Comparison of ENCODE assay signal across 17 cellular contexts in the genomic region with DNA sequence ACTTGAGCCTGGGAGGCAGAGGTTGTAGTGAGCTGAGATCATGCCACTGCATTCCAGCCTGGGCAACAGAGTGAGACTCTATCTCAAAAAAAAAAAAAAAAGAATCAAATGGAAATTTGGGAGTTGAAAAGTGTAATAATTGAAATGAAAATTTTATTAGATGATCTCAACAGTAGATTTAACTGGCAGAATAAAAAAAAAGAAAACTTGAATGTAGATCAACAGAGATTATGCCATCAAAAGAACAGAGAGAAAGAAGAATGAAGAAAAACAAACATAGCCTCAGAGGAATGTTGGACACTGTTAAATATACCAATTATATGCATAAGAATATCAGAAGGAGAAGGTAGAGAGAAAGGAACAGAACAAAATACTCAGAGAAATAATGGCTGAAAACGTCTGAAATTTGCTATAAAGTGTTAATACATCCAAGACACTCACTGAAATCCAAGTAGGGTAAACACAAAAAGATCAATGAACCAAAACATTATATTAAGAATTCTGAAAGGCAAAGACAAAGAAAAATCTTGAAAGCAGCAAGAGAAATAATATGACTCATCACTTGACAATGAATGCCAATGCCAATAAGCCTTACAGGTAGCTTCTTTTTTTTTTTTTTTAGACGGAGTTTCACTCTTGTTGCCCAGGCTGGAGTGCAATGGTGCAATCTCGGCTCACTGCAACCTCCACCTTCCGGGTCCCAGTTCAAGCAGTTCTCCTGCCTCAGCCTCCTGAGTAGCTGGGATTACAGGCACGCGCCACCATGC. TPM values are rescaled to one million over a fixed set of nuclear protein-coding genes. Genes with fewer than 3 reads are reported as not detected.
"Had no signal": no experiment of that assay in that cellular context is flagged by ENCODE, and none has a peak within 500 bp of the region (broad histone marks: within the 10 kb centered on the region; RNA-seq: fewer than 3 reads in every experiment).

No MANE protein-coding gene starts in this region.

- H3K27ac ChIP-seq: body of pancreas, esophagus muscularis mucosa had no signal

- H3K27ac Mint-ChIP-seq: activated naive CD4-positive, alpha-beta T cell treated with anti-CD3 and anti-CD28 coated beads, Interleukin-2, amount 50 U/mL, for 24 hours; endodermal cell; immature natural killer cell; natural killer cell had no signal

- H3K4me1 Mint-ChIP-seq: activated naive CD4-positive, alpha-beta T cell treated with anti-CD3 and anti-CD28 coated beads, Interleukin-2, amount 50 U/mL, for 24 hours; endodermal cell; immature natural killer cell; natural killer cell had no signal

- H3K4me3 Mint-ChIP-seq: activated naive CD4-positive, alpha-beta T cell treated with anti-CD3 and anti-CD28 coated beads, Interleukin-2, amount 50 U/mL, for 24 hours; endodermal cell; immature natural killer cell; natural killer cell had no signal

- H3K9me3 ChIP-seq: body of pancreas, esophagus muscularis mucosa had no signal

- H3K4me3 ChIP-seq: body of pancreas, esophagus muscularis mucosa had no signal

- FAIRE-seq: TTC549 had no signal

- H3K27me3 Mint-ChIP-seq: activated naive CD4-positive, alpha-beta T cell treated with anti-CD3 and anti-CD28 coated beads, Interleukin-2, amount 50 U/mL, for 24 hours had no signal

- H3K36me3 ChIP-seq: esophagus muscularis mucosa had no signal

- DNase-seq: activated CD4-positive, alpha-beta T cell treated with anti-CD3 and anti-CD28 coated beads, Interleukin-2, amount 50 U/mL, for 1 hour; activated effector memory CD4-positive, alpha-beta T cell treated with Interleukin-2 at 50 U/mL for 16 hours; activated T-cell treated with anti-CD3 and anti-CD28 coated beads, Interleukin-2, amount 50 U/mL, for 1 hour; body of pancreas; dermis blood vessel endothelial cell; endodermal cell; glutamatergic neuron; immature natural killer cell; natural killer cell; stimulated activated CD4-positive, alpha-beta T cell treated with anti-CD3 and anti-CD28 coated beads, Interleukin-2, amount 100 ng/mL, for 24 hours; stimulated activated naive CD4-positive, alpha-beta T cell; T-helper 2 cell had no signal

- H3K27me3 ChIP-seq: body of pancreas, esophagus muscularis mucosa had no signal

- H3K36me3 Mint-ChIP-seq: immature natural killer cell, natural killer cell had no signal

- H3K9me3 Mint-ChIP-seq: activated naive CD4-positive, alpha-beta T cell treated with anti-CD3 and anti-CD28 coated beads, Interleukin-2, amount 50 U/mL, for 24 hours had no signal

- ATAC-seq: body of pancreas, left lobe of liver, natural killer cell, sciatic nerve had no signal

- H3K4me1 ChIP-seq: body of pancreas, esophagus muscularis mucosa had no signal

RNA-seq across cellular contexts. Expression of gene CSPG5, which starts 50.5 kb away (rescaled TPM):
- polyA plus RNA-seq: immature natural killer cell had no signal
